In genomic region chr5:67306997-67307580, GRCh38 we compare ENCODE assay signal across 23 cellular contexts.
DNase-seq lines count a peak whose midpoint lies in the region; ATAC-seq and TF ChIP-seq lines count a peak whose summit lies in the region.
"Had no signal": no experiment of that assay in that cellular context is flagged by ENCODE, and none has a peak within 500 bp of the region (broad histone marks: within the 10 kb centered on the region; RNA-seq: fewer than 3 reads in every experiment).

No MANE protein-coding gene starts in this region.

- H3K4ac ChIP-seq in mesenchymal stem cell (ENCODE audit: low read depth in 1 of 2, low read length in 2 of 2), result no peak overlapping the region

- H3K4me3 ChIP-seq in mesenchymal stem cell (ENCODE audit: insufficient read depth in 1 of 2, low read depth in 1 of 2, low read length in 2 of 2), result no peak overlapping the region
- H3K4me3 ChIP-seq: cardiac muscle cell, tibial nerve had no signal

- H3K27ac Mint-ChIP-seq in activated naive CD8-positive, alpha-beta T cell treated with anti-CD3 and anti-CD28 coated beads, Interleukin-2, amount 50 U/mL, for 24 hours, result peak overlapping the region; percentile 29
- no peak overlapping the region for H3K27ac Mint-ChIP-seq in activated naive CD8-positive, alpha-beta T cell treated with anti-CD3 and anti-CD28 coated beads for 36 hours
- peak overlapping the region; percentile 0 for H3K27ac Mint-ChIP-seq in chondrocyte (ENCODE audit: unreplicated experiment)
- H3K27ac Mint-ChIP-seq: activated T-helper 17 cell treated with anti-CD3 and anti-CD28 coated beads, Interleukin-2, amount 50 U/mL, for 72 hours; H9 had no signal

- no peak for DNase-seq in activated naive CD8-positive, alpha-beta T cell treated with anti-CD3 and anti-CD28 coated beads, Interleukin-2, amount 50 U/mL, for 24 hours
- DNase-seq in activated naive CD8-positive, alpha-beta T cell treated with anti-CD3 and anti-CD28 coated beads for 36 hours, result no peak
- no peak for DNase-seq in chondrocyte (ENCODE audit: low spot score)
- peak; percentile 75 for DNase-seq in mesenchymal stem cell
- no peak for DNase-seq in superior temporal gyrus (ENCODE audit: extremely low spot score)
- DNase-seq in left colon, result no peak
- DNase-seq in NCI-H1930 (lab: John Stamatoyannopoulos, UW), result no peak
- no peak for DNase-seq in NCI-H1105 treated with DMSO at 0.1 percent for 48 hours (lab: John Stamatoyannopoulos, UW)
- DNase-seq: 8988T; activated CD4-positive, alpha-beta T cell treated with anti-CD3 and anti-CD28 coated beads for 36 hours; H9; head of caudate nucleus; immature natural killer cell; NCI-H2081; NCI-H446; stimulated activated CD4-positive, alpha-beta T cell treated with anti-CD3 and anti-CD28 coated beads, Interleukin-1b, Interleukin-23, amount 100 ng/mL, for 48 hours; stimulated activated naive CD4-positive, alpha-beta T cell treated with Interleukin-2 at 50 U/mL for 16 hours had no signal

- no peak for ATAC-seq in activated naive CD8-positive, alpha-beta T cell treated with anti-CD3 and anti-CD28 coated beads, Interleukin-2, amount 50 U/mL, for 24 hours
- ATAC-seq in left colon, result no peak
- ATAC-seq: naive thymus-derived CD4-positive, alpha-beta T cell had no signal

- H2BK5ac ChIP-seq in mesenchymal stem cell (ENCODE audit: low read depth, low read length, poor library complexity, severe bottlenecking), result no peak overlapping the region

- no peak for TF ChIP-seq CTCF in chondrocyte (IDR thresholded peaks at IDR 0.05)

- no peak overlapping the region for H3K27ac ChIP-seq in mesenchymal stem cell (ENCODE audit: low read length, poor library complexity, severe bottlenecking)
- H3K27ac ChIP-seq: C4-2B, cardiac muscle cell, parathyroid adenoma had no signal

- intact Hi-C loops in left colon (cut with DNase I, micrococcal nuclease), result no loop called here

- H3K36me3 ChIP-seq in mesenchymal stem cell (ENCODE audit: control insufficient read depth in 1 of 2, insufficient read depth in 2 of 2, low read depth in 1 of 2, low read length in 2 of 2), result no peaks in the 10 kb centered on the region
- H3K36me3 ChIP-seq: cardiac muscle cell, tibial nerve had no signal

- no peaks in the 10 kb centered on the region for H3K27me3 ChIP-seq in mesenchymal stem cell (ENCODE audit: control insufficient read depth in 1 of 2, insufficient read depth in 1 of 2, low read length in 2 of 2)
- H3K27me3 ChIP-seq: cardiac muscle cell, tibial nerve had no signal

- H3K23ac ChIP-seq in mesenchymal stem cell (ENCODE audit: low read length in 2 of 2), result no peak overlapping the region

- H3K4me1 ChIP-seq in mesenchymal stem cell (ENCODE audit: control insufficient read depth, insufficient read depth, low read depth, low read length), result peaks cover 3% of the 10 kb centered on the region
- H3K4me1 ChIP-seq: parathyroid adenoma had no signal

- H3K9me3 Mint-ChIP-seq in activated naive CD8-positive, alpha-beta T cell treated with anti-CD3 and anti-CD28 coated beads, Interleukin-2, amount 50 U/mL, for 24 hours, result no peaks in the 10 kb centered on the region
- H3K9me3 Mint-ChIP-seq in activated naive CD8-positive, alpha-beta T cell treated with anti-CD3 and anti-CD28 coated beads for 36 hours, result peaks cover 1% of the 10 kb centered on the region
- H3K9me3 Mint-ChIP-seq in chondrocyte (ENCODE audit: low read depth), result peaks cover 14% of the 10 kb centered on the region
- H3K9me3 Mint-ChIP-seq: activated T-helper 17 cell treated with anti-CD3 and anti-CD28 coated beads, Interleukin-2, amount 50 U/mL, for 72 hours had no signal

- no peak overlapping the region for H4K91ac ChIP-seq in mesenchymal stem cell (ENCODE audit: low read length)

- no peaks in the 10 kb centered on the region for H3K79me1 ChIP-seq in mesenchymal stem cell (replicated peaks; ENCODE audit: low read length, poor library complexity, severe bottlenecking)

- H2AK5ac ChIP-seq in mesenchymal stem cell (ENCODE audit: low read length, severe bottlenecking), result no peak overlapping the region

- no peak overlapping the region for H2BK12ac ChIP-seq in mesenchymal stem cell (ENCODE audit: low read length in 2 of 2)

- H3K9ac ChIP-seq in mesenchymal stem cell (ENCODE audit: low read length), result no peak overlapping the region
- H3K9ac ChIP-seq: parathyroid adenoma had no signal

- H3K27me3 Mint-ChIP-seq in activated naive CD8-positive, alpha-beta T cell treated with anti-CD3 and anti-CD28 coated beads, Interleukin-2, amount 50 U/mL, for 24 hours, result no peaks in the 10 kb centered on the region
- no peaks in the 10 kb centered on the region for H3K27me3 Mint-ChIP-seq in activated naive CD8-positive, alpha-beta T cell treated with anti-CD3 and anti-CD28 coated beads for 36 hours
- H3K27me3 Mint-ChIP-seq in chondrocyte (ENCODE audit: low read depth), result no peaks in the 10 kb centered on the region
- H3K27me3 Mint-ChIP-seq: activated CD4-positive, alpha-beta T cell treated with anti-CD3 and anti-CD28 coated beads for 36 hours; activated T-helper 17 cell treated with anti-CD3 and anti-CD28 coated beads, Interleukin-2, amount 50 U/mL, for 72 hours; naive thymus-derived CD4-positive, alpha-beta T cell had no signal

- no peak overlapping the region for H3K14ac ChIP-seq in mesenchymal stem cell (ENCODE audit: low read length in 2 of 2)

- peaks cover 22% of the 10 kb centered on the region for H3K4me1 Mint-ChIP-seq in activated naive CD8-positive, alpha-beta T cell treated with anti-CD3 and anti-CD28 coated beads, Interleukin-2, amount 50 U/mL, for 24 hours
- H3K4me1 Mint-ChIP-seq in activated naive CD8-positive, alpha-beta T cell treated with anti-CD3 and anti-CD28 coated beads for 36 hours, result peaks cover 22% of the 10 kb centered on the region
- peaks cover 46% of the 10 kb centered on the region for H3K4me1 Mint-ChIP-seq in chondrocyte (ENCODE audit: low read depth)
- H3K4me1 Mint-ChIP-seq: H9 had no signal

- no peak overlapping the region for H2BK120ac ChIP-seq in mesenchymal stem cell (ENCODE audit: low read depth, low read length)

- peaks cover 3% of the 10 kb centered on the region for H3K9me3 ChIP-seq in mesenchymal stem cell (ENCODE audit: control insufficient read depth, low read length)
- H3K9me3 ChIP-seq: tibial nerve had no signal

- no peak overlapping the region for H2AFZ ChIP-seq in mesenchymal stem cell (ENCODE audit: low read depth, low read length)
- H2AFZ ChIP-seq: parathyroid adenoma had no signal

- no peaks in the 10 kb centered on the region for H3K36me3 Mint-ChIP-seq in activated naive CD8-positive, alpha-beta T cell treated with anti-CD3 and anti-CD28 coated beads, Interleukin-2, amount 50 U/mL, for 24 hours (ENCODE audit: low read depth)
- peaks cover 1% of the 10 kb centered on the region for H3K36me3 Mint-ChIP-seq in activated naive CD8-positive, alpha-beta T cell treated with anti-CD3 and anti-CD28 coated beads for 36 hours
- peaks cover 2% of the 10 kb centered on the region for H3K36me3 Mint-ChIP-seq in chondrocyte (ENCODE audit: low read depth)
- H3K36me3 Mint-ChIP-seq: immature natural killer cell; naive thymus-derived CD4-positive, alpha-beta T cell had no signal

- H3K4me3 Mint-ChIP-seq in activated naive CD8-positive, alpha-beta T cell treated with anti-CD3 and anti-CD28 coated beads, Interleukin-2, amount 50 U/mL, for 24 hours, result no peak overlapping the region
- no peak overlapping the region for H3K4me3 Mint-ChIP-seq in activated naive CD8-positive, alpha-beta T cell treated with anti-CD3 and anti-CD28 coated beads for 36 hours
- H3K4me3 Mint-ChIP-seq in chondrocyte (ENCODE audit: unreplicated experiment), result no peak overlapping the region
- H3K4me3 Mint-ChIP-seq: activated CD4-positive, alpha-beta T cell treated with anti-CD3 and anti-CD28 coated beads for 36 hours; activated T-helper 17 cell treated with anti-CD3 and anti-CD28 coated beads, Interleukin-2, amount 50 U/mL, for 72 hours; H9 had no signal

- no peak overlapping the region for H2BK15ac ChIP-seq in mesenchymal stem cell (ENCODE audit: low read depth, poor library complexity, severe bottlenecking)

- 96% methylated on average over 4 of the region's 4 CpGs for WGBS in mesenchymal stem cell

- H4K8ac ChIP-seq in mesenchymal stem cell (ENCODE audit: low read length), result no peak overlapping the region

- no peak overlapping the region for H3K4me2 ChIP-seq in mesenchymal stem cell (ENCODE audit: low read length, poor library complexity, severe bottlenecking)

- H3K18ac ChIP-seq in mesenchymal stem cell (ENCODE audit: low read depth in 1 of 2, low read length in 2 of 2), result peak overlapping the region in 1 of 2 experiments; percentile 8
